9 cellular contexts compared by ENCODE assay signal in genomic region chr18:33577688-33578370, GRCh38. TPM values are rescaled to one million over a fixed set of nuclear protein-coding genes. Genes with fewer than 3 reads are reported as not detected.
DNase-seq lines count a peak whose midpoint lies in the region; ATAC-seq and TF ChIP-seq lines count a peak whose summit lies in the region.
"Had no signal": no experiment of that assay in that cellular context is flagged by ENCODE, and none has a peak within 500 bp of the region (broad histone marks: within the 10 kb centered on the region; RNA-seq: fewer than 3 reads in every experiment).

TSS of gene ASXL3 (plus strand) at chr18:33578219. CDS start at chr18:33578632, 413 bp downstream.

- TF ChIP-seq EP300 in neural cell (conservative IDR thresholded peaks at IDR 0.05; ENCODE audit: poor library complexity, severe bottlenecking), result peak; percentile 69

- H4K20me1 ChIP-seq in neural cell (ENCODE audit: insufficient read depth), result no peaks in the 10 kb centered on the region

- CTCF ChIA-PET in T-cell (lab: Charles Lee), result no interaction called here

- H3K4me2 ChIP-seq in neural cell (ENCODE audit: low read length), result peak within 1 kb of the TSS; percentile 83

- POLR2A ChIA-PET in T-cell (lab: Charles Lee), result no interaction called here

- peaks cover 5% of the 10 kb centered on the region for H3F3A ChIP-seq in neural cell (ENCODE audit: insufficient read depth, low read length, poor library complexity, severe bottlenecking)

- peak within 1 kb of the TSS; percentile 61 to 79 (median 66) for H3K4me3 Mint-ChIP-seq in T-cell

- H3K36me3 Mint-ChIP-seq in T-cell, result peaks cover 3% of the 10 kb centered on the region

- H3K4me1 Mint-ChIP-seq in T-cell, result peaks cover 4 to 6% (median 4%) of the 10 kb centered on the region in 3 donors

- TF ChIP-seq RAD21 in neural cell (conservative IDR thresholded peaks at IDR 0.05), result peak; percentile 46

- no peak within 1 kb of the TSS for H3K27ac Mint-ChIP-seq in T-cell

- no peaks in the 10 kb centered on the region for H3K9me3 ChIP-seq in neural cell (ENCODE audit: low read length)

- peak within 1 kb of the TSS; percentile 90 for H2AFZ ChIP-seq in neural cell (ENCODE audit: low read depth, low read length)

- peaks cover 5 to 9% (median 8%) of the 10 kb centered on the region in 3 donors for H3K9me3 Mint-ChIP-seq in T-cell

- H3K27ac ChIP-seq in neural cell (ENCODE audit: low read length), result peak within 1 kb of the TSS; percentile 88

- TF ChIP-seq CTCF in fibroblast of villous mesenchyme (IDR thresholded peaks at IDR 0.05; ENCODE audit: insufficient read depth, low read depth, low read length) (no peak), neural cell (IDR thresholded peaks at IDR 0.05; ENCODE audit: poor library complexity, severe bottlenecking) (no peak)

- H3K36me3 ChIP-seq in neural cell (ENCODE audit: insufficient read depth, low read length), result no peaks in the 10 kb centered on the region

- peak within 1 kb of the TSS; percentile 86 for H3K9ac ChIP-seq in neural cell (ENCODE audit: low read length)

- no peaks in the 10 kb centered on the region for H3K9me2 ChIP-seq in neural cell (ENCODE audit: insufficient read depth, low read length)

- no peak for ATAC-seq in T-cell (replicated peaks in 1 of 4)
- ATAC-seq in GM19397 (IDR thresholded peaks at IDR 0.05; ENCODE audit: unreplicated experiment), result no peak
- no peak for ATAC-seq in GM18505 (IDR thresholded peaks at IDR 0.05; ENCODE audit: unreplicated experiment)
- ATAC-seq: K562 had no signal

- H3K27me3 Mint-ChIP-seq in T-cell, result peaks cover 13 to 18% of the 10 kb centered on the region in 2 donors

- H3K27me3 ChIP-seq in neural cell (ENCODE audit: insufficient read depth, low read depth, low read length), result no peaks in the 10 kb centered on the region

- peak within 1 kb of the TSS; percentile 63 for H3K4me3 ChIP-seq in fibroblast of villous mesenchyme (ENCODE audit: low read depth, low read length)
- H3K4me3 ChIP-seq in neural cell (ENCODE audit: low read length), result peak within 1 kb of the TSS; percentile 81
- H3K4me3 ChIP-seq: K562 had no signal

- DNase-seq in DMS153 treated with DMSO at 0.1 percent for 48 hours (lab: John Stamatoyannopoulos, UW; ENCODE audit: unreplicated experiment), result peak; percentile 36
- DNase-seq in HK-2 (ENCODE audit: unreplicated experiment), result peak; percentile 6
- DNase-seq in T-cell, result no peak
- DNase-seq in fibroblast of villous mesenchyme (ENCODE audit: low read depth), result no peak
- no peak for DNase-seq in stimulated activated CD4-positive, alpha-beta T cell treated with anti-CD3 and anti-CD28 coated beads, Interleukin-4, amount 100 ng/mL, for 1 hour

- TF ChIP-seq POLR2A in GM18505 (IDR thresholded peaks at IDR 0.05; ENCODE audit: borderline replicate concordance, extremely low read depth, insufficient read depth, insufficient read length), result no peak

- H3K79me2 ChIP-seq in neural cell (replicated peaks; ENCODE audit: insufficient read depth, low read length), result peaks cover 55% of the 10 kb centered on the region

TF ChIP-seq in neural cell, 6 proteins besides CTCF, POLR2A, EP300 and RAD21:
- TF ChIP-seq POLR2AphosphoS5 (IDR thresholded peaks at IDR 0.05), result peak; percentile 82
- TF ChIP-seq TAF1 (IDR thresholded peaks at IDR 0.05; ENCODE audit: low read depth), result peak; percentile 71
- TF ChIP-seq REST (IDR thresholded peaks at IDR 0.05; ENCODE audit: borderline replicate concordance), result peak; percentile 87
- peak; percentile 42 for TF ChIP-seq SMC3 (conservative IDR thresholded peaks at IDR 0.05; ENCODE audit: poor library complexity)
- no peak for TF ChIP-seq EZH2 (IDR thresholded peaks at IDR 0.05; ENCODE audit: borderline replicate concordance, insufficient read depth, low read length, poor library complexity, severe bottlenecking)
- TF ChIP-seq MXI1 (conservative IDR thresholded peaks at IDR 0.05; ENCODE audit: poor library complexity, severe bottlenecking), result peak; percentile 44
TF ChIP-seq in neural cell: peak in this region for 5.

RNA-seq across cellular contexts. Expression of gene ASXL3, which starts in this region (rescaled TPM):
- not detected for total RNA-seq in T-cell
- total RNA-seq in fibroblast of villous mesenchyme, result under 0.01 and 0.64 TPM in 2 replicates
- polyA plus RNA-seq in neural cell, result 14.4 and 15.2 TPM in 2 replicates
- 103 and 144 TPM in 2 replicates for polyA minus RNA-seq in neural cell
- total RNA-seq: K562 had no signal
- polyA plus RNA-seq: K562 had no signal

Comparison
In these comparisons a context has a peak if more than half of its experiments do, and no peak if none do; other contexts are left out.
1. DNase-seq: peak in DMS153 treated with DMSO at 0.1 percent for 48 hours (single experiment) and HK-2 (single experiment); none in T-cell (0 of 34), fibroblast of villous mesenchyme (single experiment) and stimulated activated CD4-positive, alpha-beta T cell treated with anti-CD3 and anti-CD28 coated beads, Interleukin-4, amount 100 ng/mL, for 1 hour (single experiment).